In the genomic region with DNA sequence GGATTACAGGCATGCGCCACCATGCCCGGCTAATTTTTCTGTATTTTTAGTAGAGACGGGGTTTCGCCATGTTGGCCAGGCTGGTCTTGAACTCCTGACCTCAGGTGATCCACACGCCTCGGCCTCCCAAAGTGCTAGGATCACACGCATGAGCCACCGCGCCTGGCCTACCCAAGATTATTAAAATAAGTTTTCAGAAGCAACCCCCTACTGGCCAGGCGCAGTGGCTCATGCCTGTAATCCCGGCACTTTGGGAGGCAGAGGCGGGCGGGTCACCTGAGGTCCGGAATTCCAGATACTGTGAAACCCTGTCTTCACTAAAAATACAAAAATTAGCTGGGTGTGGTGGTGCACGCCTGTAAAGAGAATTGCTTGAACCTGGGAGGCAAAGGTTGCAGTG, we compare ENCODE assay signal across 10 cellular contexts. TPM values are rescaled to one million over a fixed set of nuclear protein-coding genes. Genes with fewer than 3 reads are reported as not detected.
"Had no signal": no experiment of that assay in that cellular context is flagged by ENCODE, and none has a peak within 500 bp of the region (broad histone marks: within the 10 kb centered on the region; RNA-seq: fewer than 3 reads in every experiment).

No MANE protein-coding gene starts in this region.

RNA-seq across cellular contexts. Expression of a gene that starts 17.2 kb away (rescaled TPM):
- polyA plus RNA-seq: IgD-negative memory B cell had no signal

RNA-seq across cellular contexts. Expression of a gene that starts 26.7 kb away (rescaled TPM):
- total RNA-seq: activated CD4-positive, alpha-beta memory T cell treated with anti-CD3 and anti-CD28 coated beads for 36 hours; activated CD4-positive, alpha-beta T cell treated with anti-CD3 and anti-CD28 coated beads, Interleukin-2, amount 10 ng/mL, durations not matched to agents 7 days and 5 days; activated naive CD4-positive, alpha-beta T cell treated with anti-CD3 and anti-CD28 coated beads for 36 hours; activated T-helper 17 cell treated with anti-CD3 and anti-CD28 coated beads, Interleukin-2, amount 50 U/mL, for 72 hours had no signal
- polyA plus RNA-seq: IgD-negative memory B cell had no signal

RNA-seq across cellular contexts. Expression of a gene that starts 31.1 kb away (rescaled TPM):
- total RNA-seq: activated CD4-positive, alpha-beta memory T cell treated with anti-CD3 and anti-CD28 coated beads for 36 hours; activated naive CD4-positive, alpha-beta T cell treated with anti-CD3 and anti-CD28 coated beads for 36 hours; LHCN-M2; NCI-H460; RPMI7951 had no signal

RNA-seq across cellular contexts. Expression of a gene that starts 56.3 kb away (rescaled TPM):
- total RNA-seq: activated CD4-positive, alpha-beta memory T cell treated with anti-CD3 and anti-CD28 coated beads for 36 hours; LHCN-M2; NCI-H460; Right ventricle myocardium inferior; RPMI7951 had no signal
- polyA plus RNA-seq: adrenal gland had no signal
